Comparison of ENCODE assay signal across 16 cellular contexts in the genomic region with DNA sequence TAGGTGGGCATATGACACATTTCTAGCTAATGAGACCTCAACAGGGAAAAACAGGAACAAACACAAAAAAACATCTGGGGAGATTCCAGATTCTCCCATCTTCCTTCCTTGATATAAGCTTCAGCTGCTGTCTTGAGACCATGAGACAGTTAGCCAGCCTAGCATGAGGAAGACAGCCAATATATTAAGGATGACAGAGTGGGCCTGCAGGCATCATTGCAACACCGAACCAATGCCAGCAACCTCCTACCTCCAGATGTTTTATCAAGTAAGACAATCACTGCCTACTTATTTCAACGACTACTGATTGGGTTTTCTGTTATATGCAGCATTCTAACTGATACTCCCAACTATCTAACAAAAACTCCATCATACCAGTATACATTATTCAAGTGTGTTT.
"Had no signal": no experiment of that assay in that cellular context is flagged by ENCODE, and none has a peak within 500 bp of the region (broad histone marks: within the 10 kb centered on the region; RNA-seq: fewer than 3 reads in every experiment).

No MANE protein-coding gene starts in this region.

- ATAC-seq: esophagus mucosa; left lung; natural killer cell treated with Interleukin-12 subunit alpha and Interleukin-12 subunit beta and Interleukin-15 and Interleukin-18, amount 100 ng/mL, for 72 hours; stimulated activated naive B cell treated with anti-CD40 and anti-IgM and Interleukin-4, amounts not matched to agents 10 μg/mL and 1 μg/mL and 100 μg/mL, for 72 hours had no signal

- H3K4me3 ChIP-seq: left lung, testis, vagina had no signal

- DNase-seq: activated gamma-delta T cell treated with Interleukin-2 at 50 U/mL for 16 hours; activated T-cell treated with anti-CD3 and anti-CD28 coated beads, Interleukin-2, amount 50 U/mL, for 1 hour; aorta; central memory CD4-positive, alpha-beta T cell; dermis blood vessel endothelial cell; effector memory CD4-positive, alpha-beta T cell; left lung; retina; stimulated activated CD4-positive, alpha-beta T cell treated with anti-CD3 and anti-CD28 coated beads, Interleukin-2, amount 100 ng/mL, for 48 hours; stimulated activated CD8-positive, alpha-beta memory T cell treated with anti-CD3 and anti-CD28 coated beads, Interleukin-4, amount 100 ng/mL, for 48 hours; stimulated activated naive B cell treated with anti-CD40 and anti-IgM and Interleukin-4, amounts not matched to agents 10 μg/mL and 1 μg/mL and 100 μg/mL, for 72 hours; T-helper 9 cell; testis had no signal
